ENCODE assay signal across 30 cellular contexts in the genomic region with DNA sequence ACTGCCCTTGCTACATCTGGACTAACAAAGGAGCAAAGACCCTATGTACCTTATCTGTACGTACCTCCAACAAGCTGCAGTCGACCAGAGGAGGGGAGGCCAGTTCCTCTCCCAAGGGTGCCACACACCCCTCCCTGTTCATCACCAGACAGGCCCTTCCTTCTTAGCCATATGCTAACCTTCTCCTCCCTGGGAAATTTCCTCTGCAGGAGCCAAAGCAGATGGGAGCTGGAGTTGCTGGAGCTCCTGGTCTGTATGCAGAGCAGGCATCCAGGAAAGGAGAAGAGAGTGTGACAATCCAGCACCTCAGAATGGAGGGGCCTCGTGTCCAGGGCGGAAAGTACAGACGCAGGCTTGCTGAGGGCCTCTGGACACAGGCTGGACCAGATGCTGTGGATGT. TPM values are rescaled to one million over a fixed set of nuclear protein-coding genes. Genes with fewer than 3 reads are reported as not detected.
"Had no signal": no experiment of that assay in that cellular context is flagged by ENCODE, and none has a peak within 500 bp of the region (broad histone marks: within the 10 kb centered on the region; RNA-seq: fewer than 3 reads in every experiment).

No MANE protein-coding gene starts in this region.

- H3K36me3 Mint-ChIP-seq: activated naive CD8-positive, alpha-beta T cell had no signal

- H3K27ac ChIP-seq: brain microvascular endothelial cell, cardiac muscle cell, WERI-Rb-1 had no signal

- H3K4me1 Mint-ChIP-seq: activated CD4-positive, alpha-beta memory T cell treated with anti-CD3 and anti-CD28 coated beads, Interleukin-2, amount 10 ng/mL, durations not matched to agents 7 days and 5 days; activated CD4-positive, alpha-beta T cell treated with anti-CD3 and anti-CD28 coated beads for 36 hours; activated T-helper 17 cell treated with anti-CD3 and anti-CD28 coated beads, Interleukin-2, amount 50 U/mL, for 72 hours had no signal

- H3K4me3 ChIP-seq: cardiac muscle cell had no signal

- H3K27me3 ChIP-seq: brain microvascular endothelial cell, cardiac muscle cell had no signal

- H3K27ac Mint-ChIP-seq: activated CD4-positive, alpha-beta memory T cell treated with anti-CD3 and anti-CD28 coated beads, Interleukin-2, amount 10 ng/mL, durations not matched to agents 7 days and 5 days; activated CD4-positive, alpha-beta T cell treated with anti-CD3 and anti-CD28 coated beads for 36 hours; activated naive CD4-positive, alpha-beta T cell treated with anti-CD3 and anti-CD28 coated beads for 36 hours; activated naive CD8-positive, alpha-beta T cell; activated T-helper 17 cell treated with anti-CD3 and anti-CD28 coated beads, Interleukin-2, amount 50 U/mL, for 72 hours had no signal

- H3K9me3 Mint-ChIP-seq: activated CD4-positive, alpha-beta memory T cell treated with anti-CD3 and anti-CD28 coated beads, Interleukin-2, amount 10 ng/mL, durations not matched to agents 7 days and 5 days; activated naive CD4-positive, alpha-beta T cell treated with anti-CD3 and anti-CD28 coated beads for 36 hours; activated T-helper 17 cell treated with anti-CD3 and anti-CD28 coated beads, Interleukin-2, amount 50 U/mL, for 72 hours had no signal

- ATAC-seq: activated CD4-positive, alpha-beta T cell treated with anti-CD3 and anti-CD28 coated beads for 36 hours; activated T-helper 17 cell treated with anti-CD3 and anti-CD28 coated beads, Interleukin-2, amount 50 U/mL, for 72 hours had no signal

- DNase-seq: activated CD4-positive, alpha-beta memory T cell treated with anti-CD3 and anti-CD28 coated beads, Interleukin-2, amount 10 ng/mL, durations not matched to agents 7 days and 5 days; activated CD4-positive, alpha-beta T cell treated with anti-CD3 and anti-CD28 coated beads for 36 hours; activated CD4-positive, alpha-beta T cell treated with anti-CD3 and anti-CD28 coated beads, Interleukin-2, amount 50 U/mL, for 1 hour; activated gamma-delta T cell; activated naive CD4-positive, alpha-beta T cell treated with anti-CD3 and anti-CD28 coated beads for 36 hours; activated T-cell treated with anti-CD3 and anti-CD28 coated beads for 4 hours; activated T-cell treated with anti-CD3 and anti-CD28 coated beads, Interleukin-2, amount 50 U/mL, for 48 hours; amygdala; brain microvascular endothelial cell; cerebellar nuclear complex; Karpas-422; MM.1S; NCI-H1105; NCI-H1436; NCI-H1694 treated with DMSO at 0.1 percent for 48 hours; NCI-H2029 treated with DMSO at 0.1 percent for 48 hours; NCI-H2227 treated with DMSO at 0.1 percent for 48 hours; NCI-H446 treated with DMSO at 0.1 percent for 48 hours; NCI-H524 treated with DMSO at 0.1 percent for 48 hours; NCI-H748 treated with DMSO at 0.1 percent for 48 hours; SIG-M5; T-helper 1 cell; WERI-Rb-1 had no signal

- H3K4me3 Mint-ChIP-seq: activated CD4-positive, alpha-beta memory T cell treated with anti-CD3 and anti-CD28 coated beads, Interleukin-2, amount 10 ng/mL, durations not matched to agents 7 days and 5 days; activated CD4-positive, alpha-beta T cell treated with anti-CD3 and anti-CD28 coated beads for 36 hours; activated naive CD4-positive, alpha-beta T cell treated with anti-CD3 and anti-CD28 coated beads for 36 hours; activated naive CD8-positive, alpha-beta T cell; activated T-helper 17 cell treated with anti-CD3 and anti-CD28 coated beads, Interleukin-2, amount 50 U/mL, for 72 hours had no signal

- H3K36me3 ChIP-seq: brain microvascular endothelial cell, cardiac muscle cell, WERI-Rb-1 had no signal

RNA-seq across cellular contexts. Expression of gene C8B, which starts 48.5 kb away (rescaled TPM):
- total RNA-seq: activated CD4-positive, alpha-beta memory T cell treated with anti-CD3 and anti-CD28 coated beads, Interleukin-2, amount 10 ng/mL, durations not matched to agents 7 days and 5 days; activated CD4-positive, alpha-beta T cell treated with anti-CD3 and anti-CD28 coated beads for 36 hours; activated CD8-positive, alpha-beta memory T cell treated with anti-CD3 and anti-CD28 coated beads for 36 hours; activated naive CD4-positive, alpha-beta T cell treated with anti-CD3 and anti-CD28 coated beads for 36 hours; activated T-helper 17 cell treated with anti-CD3 and anti-CD28 coated beads, Interleukin-2, amount 50 U/mL, for 72 hours; cardiac muscle cell; OCI-LY7; RPMI7951; T-helper 2 cell treated with Interferon-gamma antibody and Interleukin-4, amounts not matched to agents 100 ng/mL and 5 ng/mL, for 36 hours had no signal
- polyA plus RNA-seq: cardiac muscle cell had no signal
